In genomic region chr3:121834734-121835709, GRCh38 we compare ENCODE assay signal across 8 cellular contexts. TPM values are rescaled to one million over a fixed set of nuclear protein-coding genes. Genes with fewer than 3 reads are reported as not detected.
DNase-seq lines count a peak whose midpoint lies in the region; ATAC-seq and TF ChIP-seq lines count a peak whose summit lies in the region.

EAF2 (plus strand) TSS chr3:121835209; CDS start chr3:121835286, 77 bp downstream.
IQCB1 (minus strand) TSS chr3:121835060; CDS start chr3:121828960, 6,100 bp downstream.

- TSS peak; percentile 70 for BruUV-seq in Caco-2 (replicated peaks; lab: Mats Ljungman, UMichigan)

- H3K9ac ChIP-seq in NT2/D1 (ENCODE audit: insufficient read length, low read depth), result peak within 1 kb of the TSS; percentile 79
- H3K9ac ChIP-seq in endodermal cell (ENCODE audit: extremely low read depth, low read length, poor library complexity, severe bottlenecking), result peak within 1 kb of the TSS; percentile 89

- H3K4me1 ChIP-seq in Caco-2 (peaks cover 7% of the 10 kb centered on the region), NT2/D1 (ENCODE audit: insufficient read depth, insufficient read length) (no peaks in the 10 kb centered on the region), endodermal cell (ENCODE audit: control insufficient read depth, insufficient read depth, low read length) (no peaks in the 10 kb centered on the region)

- no peak for TF ChIP-seq CTCF in Caco-2 (IDR thresholded peaks at IDR 0.05; ENCODE audit: insufficient read depth in 1 of 2, low read depth in 1 of 2, low read length in 1 of 2, severe bottlenecking in 1 of 2, unreplicated experiment in 1 of 2)
- TF ChIP-seq CTCF in endodermal cell (conservative IDR thresholded peaks at IDR 0.05), result no peak

- H3K4me3 Mint-ChIP-seq in Caco-2 (ENCODE audit: unreplicated experiment) (peak within 1 kb of the TSS; percentile 93), endodermal cell (peak within 1 kb of the TSS; percentile 83)
- peak within 1 kb of the TSS; percentile 86 for H3K4me3 Mint-ChIP-seq in activated CD8-positive, alpha-beta memory T cell treated with anti-CD3 and anti-CD28 coated beads, Interleukin-2, amount 10 ng/mL, durations not matched to agents 7 days and 5 days

- DNase-seq in Caco-2, result peak; percentile 95 to 96
- peak; percentile 11 to 96 (median 92) for DNase-seq in HUDEP-2 (lab: John Stamatoyannopoulos, UW; ENCODE audit: unreplicated experiment in 76 of 76)
- DNase-seq in NT2/D1 (ENCODE audit: low read depth, low spot score), result peak; percentile 96
- peak; percentile 97 for DNase-seq in activated CD8-positive, alpha-beta memory T cell treated with anti-CD3 and anti-CD28 coated beads, Interleukin-2, amount 10 ng/mL, durations not matched to agents 7 days and 5 days
- DNase-seq in endodermal cell, result peak; percentile 98
- DNase-seq in mesenteric fat pad (ENCODE audit: low spot score), result peak; percentile 99
- DNase-seq in stimulated activated CD8-positive, alpha-beta memory T cell treated with anti-CD3 and anti-CD28 coated beads, Interleukin-15, amount 100 ng/mL, for 24 hours (ENCODE audit: low read depth), result peak; percentile 75

- no peaks in the 10 kb centered on the region for H3K9me3 ChIP-seq in Caco-2
- H3K9me3 ChIP-seq in NT2/D1 (ENCODE audit: insufficient read depth, low read length), result no peaks in the 10 kb centered on the region
- H3K9me3 ChIP-seq in endodermal cell (ENCODE audit: control insufficient read depth, low read length), result no peaks in the 10 kb centered on the region

- peaks cover 3% of the 10 kb centered on the region for H3K27me3 Mint-ChIP-seq in Caco-2 (ENCODE audit: insufficient read depth, unreplicated experiment)
- no peaks in the 10 kb centered on the region for H3K27me3 Mint-ChIP-seq in activated CD8-positive, alpha-beta memory T cell treated with anti-CD3 and anti-CD28 coated beads, Interleukin-2, amount 10 ng/mL, durations not matched to agents 7 days and 5 days
- H3K27me3 Mint-ChIP-seq in endodermal cell (ENCODE audit: insufficient read depth), result peaks cover 24% of the 10 kb centered on the region

- H3K27ac ChIP-seq in endodermal cell (ENCODE audit: low read depth, low read length), result peak within 1 kb of the TSS; percentile 47

- H3K27me3 ChIP-seq in Caco-2 (replicated peaks; ENCODE audit: control insufficient read depth, insufficient read depth, low read length) (no peaks in the 10 kb centered on the region), NT2/D1 (ENCODE audit: insufficient read depth, insufficient read length) (peaks cover 10% of the 10 kb centered on the region), endodermal cell (ENCODE audit: control insufficient read depth, insufficient read depth, low read length, poor library complexity, severe bottlenecking) (peaks cover 18% of the 10 kb centered on the region)

- H3K4me3 ChIP-seq in Caco-2 (ENCODE audit: low read depth, low read length) (peak within 1 kb of the TSS; percentile 66), NT2/D1 (ENCODE audit: insufficient read length, low read depth) (peak within 1 kb of the TSS; percentile 65), endodermal cell (ENCODE audit: low read length) (peak within 1 kb of the TSS; percentile 86)

- POLR2A ChIA-PET in Caco-2 (lab: Charles Lee), result interaction anchor here (0.6 to 1.8 kb wide), 2 partner anchors 29 to 85 kb away, joined by 3 to 9 read pairs; partner anchors contain the start of gene GOLGB1

- H3K27ac Mint-ChIP-seq in Caco-2 (ENCODE audit: unreplicated experiment) (peak within 1 kb of the TSS; percentile 68), endodermal cell (peak within 1 kb of the TSS; percentile 88)
- peak within 1 kb of the TSS; percentile 81 for H3K27ac Mint-ChIP-seq in activated CD8-positive, alpha-beta memory T cell treated with anti-CD3 and anti-CD28 coated beads, Interleukin-2, amount 10 ng/mL, durations not matched to agents 7 days and 5 days

- H3K4me1 Mint-ChIP-seq in Caco-2 (ENCODE audit: low read depth, unreplicated experiment) (peaks cover 12% of the 10 kb centered on the region), endodermal cell (peaks cover 14% of the 10 kb centered on the region)
- H3K4me1 Mint-ChIP-seq in activated CD8-positive, alpha-beta memory T cell treated with anti-CD3 and anti-CD28 coated beads, Interleukin-2, amount 10 ng/mL, durations not matched to agents 7 days and 5 days, result peaks cover 52% of the 10 kb centered on the region

- 1% methylated on average over 35 to 61 of the region's 61 CpGs for WGBS in endodermal cell (ENCODE audit: insufficient coverage in 1 of 2, insufficient read length in 1 of 2), 2 experiments

- peak; percentile 97 for ATAC-seq in GM21381 (IDR thresholded peaks at IDR 0.05; ENCODE audit: unreplicated experiment)
- peak; percentile 98 for ATAC-seq in activated CD8-positive, alpha-beta memory T cell treated with anti-CD3 and anti-CD28 coated beads, Interleukin-2, amount 10 ng/mL, durations not matched to agents 7 days and 5 days

- H3K36me3 ChIP-seq in Caco-2 (ENCODE audit: control insufficient read depth, insufficient read depth, low read length) (no peaks in the 10 kb centered on the region), NT2/D1 (ENCODE audit: insufficient read depth, insufficient read length, low read length) (peaks cover 32% of the 10 kb centered on the region), endodermal cell (ENCODE audit: control insufficient read depth, insufficient read depth, low read length) (peaks cover 28% of the 10 kb centered on the region)

- H3K9me3 Mint-ChIP-seq in Caco-2 (ENCODE audit: unreplicated experiment) (no peaks in the 10 kb centered on the region), endodermal cell (peaks cover 3% of the 10 kb centered on the region)
- no peaks in the 10 kb centered on the region for H3K9me3 Mint-ChIP-seq in activated CD8-positive, alpha-beta memory T cell treated with anti-CD3 and anti-CD28 coated beads, Interleukin-2, amount 10 ng/mL, durations not matched to agents 7 days and 5 days (ENCODE audit: low read depth)

- CTCF ChIA-PET in Caco-2 (lab: Charles Lee), result interaction anchor here (0.6 kb wide), 1 partner anchor 191 kb away, joined by 3 read pairs; no protein-coding TSS in a partner anchor
- CTCF ChIA-PET in activated CD8-positive, alpha-beta memory T cell treated with anti-CD3 and anti-CD28 coated beads, Interleukin-2, amount 10 ng/mL, durations not matched to agents 7 days and 5 days (lab: Charles Lee), result interaction anchor here (1.8 kb wide), 1 partner anchor 259 kb away, joined by 6 read pairs; no protein-coding TSS in a partner anchor

- peaks cover 18% of the 10 kb centered on the region for H3K36me3 Mint-ChIP-seq in Caco-2 (ENCODE audit: insufficient read depth, unreplicated experiment)
- peaks cover 44% of the 10 kb centered on the region for H3K36me3 Mint-ChIP-seq in activated CD8-positive, alpha-beta memory T cell treated with anti-CD3 and anti-CD28 coated beads, Interleukin-2, amount 10 ng/mL, durations not matched to agents 7 days and 5 days
- H3K36me3 Mint-ChIP-seq in endodermal cell (ENCODE audit: low read depth), result peaks cover 15% of the 10 kb centered on the region

- intact Hi-C loops in Caco-2 (cut with micrococcal nuclease; ENCODE audit: unreplicated experiment), result loop anchor here (1.0 to 10.0 kb wide), 4 partner anchors 89 to 530 kb away; no protein-coding TSS in a partner anchor

RNA-seq across cellular contexts. Expression of gene EAF2, which starts in this region (rescaled TPM):
- total RNA-seq in Caco-2 (2022) (4.5 and 4.6 TPM in 2 replicates), endodermal cell (1 to 10 TPM; 3.5 to 4.6 TPM), mesenteric fat pad (7.2 TPM)
- total RNA-seq in activated CD8-positive, alpha-beta memory T cell treated with anti-CD3 and anti-CD28 coated beads, Interleukin-2, amount 10 ng/mL, durations not matched to agents 7 days and 5 days, result 10 to 100 TPM; 19.9 to 22.0 TPM
- polyA plus RNA-seq in endodermal cell (2013, experiment 1 of 2), result 4.6 TPM
- 5.5 TPM for polyA plus RNA-seq in endodermal cell (2013, experiment 2 of 2)

RNA-seq across cellular contexts. Expression of gene IQCB1, which starts in this region (rescaled TPM):
- total RNA-seq in Caco-2 (2022) (36.1 and 36.4 TPM in 2 replicates), endodermal cell (10 to 100 TPM; 35.2 to 44.5 TPM), mesenteric fat pad (12.5 TPM)
- 10 to 100 TPM; 30.2 to 34.7 TPM for total RNA-seq in activated CD8-positive, alpha-beta memory T cell treated with anti-CD3 and anti-CD28 coated beads, Interleukin-2, amount 10 ng/mL, durations not matched to agents 7 days and 5 days
- polyA plus RNA-seq in endodermal cell (2013, experiment 1 of 2), result 57.9 TPM
- polyA plus RNA-seq in endodermal cell (2013, experiment 2 of 2), result 53.8 TPM

Comparison
In these comparisons a context has a peak if more than half of its experiments do, and no peak if none do; other contexts are left out.
1. Peak in every context shown above with its lines: DNase-seq, ATAC-seq, H3K4me3 ChIP-seq and H3K27ac ChIP-seq.